ENCODE assay signal across 8 cellular contexts in the genomic region with DNA sequence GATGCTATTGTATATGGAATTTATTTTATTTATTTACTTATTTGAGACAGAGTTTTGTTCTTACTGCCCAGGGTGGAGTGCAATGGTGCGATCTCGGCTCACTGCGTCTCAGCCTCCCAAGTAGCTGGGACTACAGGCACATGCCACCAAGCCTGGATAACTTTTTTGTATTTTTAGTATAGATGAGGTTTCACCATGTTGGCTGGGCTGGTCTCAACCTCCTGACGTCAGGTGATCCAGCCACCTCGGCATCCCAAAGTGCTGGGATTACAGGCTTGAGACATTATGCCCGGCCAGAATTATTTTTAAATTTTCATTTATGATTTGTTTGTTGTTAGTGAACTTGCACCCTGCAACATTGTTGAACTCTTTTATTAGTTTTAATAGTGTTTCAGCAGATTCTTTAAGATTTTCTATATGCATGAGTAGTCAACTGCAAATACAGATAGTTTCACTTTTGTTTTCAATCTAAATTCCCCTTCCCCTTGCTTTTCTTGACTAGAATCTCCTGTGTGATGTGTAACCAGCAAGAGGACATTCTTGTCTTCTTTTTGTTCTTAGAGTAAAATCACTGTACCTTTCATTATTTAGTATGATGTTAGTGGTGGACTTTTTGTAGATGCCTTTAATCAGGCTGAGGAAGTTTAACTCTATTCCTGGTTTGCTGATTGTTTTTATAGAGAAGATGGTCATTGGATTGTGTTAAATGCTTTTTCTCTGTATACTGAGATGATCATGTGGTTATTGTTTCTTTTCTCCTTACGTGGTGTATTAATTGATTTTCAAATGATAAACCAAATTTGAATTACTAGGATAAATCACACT. TPM values are rescaled to one million over a fixed set of nuclear protein-coding genes. Genes with fewer than 3 reads are reported as not detected.
DNase-seq lines count a peak whose midpoint lies in the region; ATAC-seq and TF ChIP-seq lines count a peak whose summit lies in the region.

No MANE protein-coding gene starts in this region.

- CTCF ChIA-PET in activated B cell treated with CpG ODN at 0.5 μM for 24 hours (lab: Charles Lee) (no interaction called here), RWPE1 (lab: Yijun Ruan, JAX) (interaction anchor here (0.7 kb wide), 1 partner anchor 76 kb away, joined by 3 read pairs; no protein-coding TSS in a partner anchor)

- POLR2A ChIA-PET in activated B cell treated with CpG ODN at 0.5 μM for 24 hours (lab: Charles Lee): interaction anchor here (1.5 kb wide), 1 partner anchor 28 kb away, joined by 3 read pairs; the partner anchor contains the start of gene ZNF33A
- POLR2A ChIA-PET in RWPE1 (lab: Yijun Ruan, JAX; ENCODE audit: low non-redundant PET): no interaction called here

- intact Hi-C loops in activated B cell treated with CpG ODN at 0.5 μM for 24 hours (cut with micrococcal nuclease) (loop anchor here (1.0 to 5.0 kb wide), 5 partner anchors 14 to 181 kb away; partner anchors contain the start of genes ZNF248, ZNF25, ZNF33A and ZNF37A), upper lobe of right lung (cut with DNase I) (no loop called here)

- TF ChIP-seq CTCF in activated B cell treated with CpG ODN at 0.5 μM for 24 hours (IDR thresholded peaks at IDR 0.05) (no peak), upper lobe of right lung (IDR thresholded peaks at IDR 0.05) (no peak), WERI-Rb-1 (IDR thresholded peaks at IDR 0.05; ENCODE audit: low read depth, low read length) (no peak), RWPE1 (conservative IDR thresholded peaks at IDR 0.05; ENCODE audit: low read depth) (no peak)

- H3K36me3 ChIP-seq in upper lobe of right lung (peaks cover 36% of the 10 kb centered on the region), WERI-Rb-1 (peaks cover 12% of the 10 kb centered on the region)

- H3K36me3 Mint-ChIP-seq in stimulated activated naive CD8-positive, alpha-beta T cell treated with anti-CD3 and anti-CD28 coated beads, Interleukin-15, Interleukin-2, amounts not matched to agents 100 ng/mL and 50 ng/mL, for 24 hours (ENCODE audit: low read depth): peaks cover 78% of the 10 kb centered on the region
- peaks cover 74% of the 10 kb centered on the region for H3K36me3 Mint-ChIP-seq in activated B cell treated with CpG ODN at 0.5 μM for 24 hours (ENCODE audit: low read depth)

- peak overlapping the region; percentile 77 for H3K27ac Mint-ChIP-seq in stimulated activated naive CD8-positive, alpha-beta T cell treated with anti-CD3 and anti-CD28 coated beads, Interleukin-15, Interleukin-2, amounts not matched to agents 100 ng/mL and 50 ng/mL, for 24 hours
- peak overlapping the region; percentile 87 for H3K27ac Mint-ChIP-seq in activated B cell treated with CpG ODN at 0.5 μM for 24 hours

- H3K9me3 ChIP-seq in upper lobe of right lung: no peaks in the 10 kb centered on the region
- no peaks in the 10 kb centered on the region for H3K9me3 ChIP-seq in WERI-Rb-1 (ENCODE audit: severe bottlenecking)

- DNase-seq in stimulated activated naive CD8-positive, alpha-beta T cell treated with anti-CD3 and anti-CD28 coated beads, Interleukin-15, Interleukin-2, amounts not matched to agents 100 U/mL and 50 U/mL, for 24 hours: no peak
- no peak for DNase-seq in activated B cell treated with CpG ODN at 0.5 μM for 24 hours
- no peak for DNase-seq in upper lobe of right lung
- DNase-seq in WERI-Rb-1: no peak
- DNase-seq in NCI-H446 (lab: John Stamatoyannopoulos, UW): no peak
- DNase-seq in RWPE1 (ENCODE audit: low spot score): no peak

- H3K4me3 ChIP-seq in upper lobe of right lung: peak overlapping the region; percentile 1
- no peak overlapping the region for H3K4me3 ChIP-seq in WERI-Rb-1 (ENCODE audit: low read depth, low read length)

- peaks cover 4% of the 10 kb centered on the region for H3K9me3 Mint-ChIP-seq in stimulated activated naive CD8-positive, alpha-beta T cell treated with anti-CD3 and anti-CD28 coated beads, Interleukin-15, Interleukin-2, amounts not matched to agents 100 ng/mL and 50 ng/mL, for 24 hours
- H3K9me3 Mint-ChIP-seq in activated B cell treated with CpG ODN at 0.5 μM for 24 hours: peaks cover 7% of the 10 kb centered on the region

- H3K27ac ChIP-seq in upper lobe of right lung: no peak overlapping the region
- no peak overlapping the region for H3K27ac ChIP-seq in WERI-Rb-1
- H3K27ac ChIP-seq in RWPE1: no peak overlapping the region

- H3K27me3 ChIP-seq in upper lobe of right lung (no peaks in the 10 kb centered on the region), WERI-Rb-1 (ENCODE audit: insufficient read depth, low read depth, severe bottlenecking) (no peaks in the 10 kb centered on the region)

- H3K4me1 ChIP-seq in upper lobe of right lung: no peaks in the 10 kb centered on the region

- H3K27me3 Mint-ChIP-seq in stimulated activated naive CD8-positive, alpha-beta T cell treated with anti-CD3 and anti-CD28 coated beads, Interleukin-15, Interleukin-2, amounts not matched to agents 100 ng/mL and 50 ng/mL, for 24 hours: no peaks in the 10 kb centered on the region
- H3K27me3 Mint-ChIP-seq in activated B cell treated with CpG ODN at 0.5 μM for 24 hours: no peaks in the 10 kb centered on the region

- no peak for ATAC-seq in stimulated activated naive CD8-positive, alpha-beta T cell treated with anti-CD3 and anti-CD28 coated beads, Interleukin-15, Interleukin-2, amounts not matched to agents 100 U/mL and 50 U/mL, for 24 hours
- ATAC-seq in HG02981 (IDR thresholded peaks at IDR 0.05; ENCODE audit: unreplicated experiment): peak; percentile 95
- ATAC-seq in activated B cell treated with CpG ODN at 0.5 μM for 24 hours (ENCODE audit: low read depth): peak; percentile 81
- ATAC-seq in upper lobe of right lung: no peak

- peak overlapping the region; percentile 71 for H3K4me3 Mint-ChIP-seq in stimulated activated naive CD8-positive, alpha-beta T cell treated with anti-CD3 and anti-CD28 coated beads, Interleukin-15, Interleukin-2, amounts not matched to agents 100 ng/mL and 50 ng/mL, for 24 hours
- H3K4me3 Mint-ChIP-seq in activated B cell treated with CpG ODN at 0.5 μM for 24 hours: peak overlapping the region; percentile 74

- H3K4me1 Mint-ChIP-seq in stimulated activated naive CD8-positive, alpha-beta T cell treated with anti-CD3 and anti-CD28 coated beads, Interleukin-15, Interleukin-2, amounts not matched to agents 100 ng/mL and 50 ng/mL, for 24 hours (ENCODE audit: low read depth): peaks cover 25% of the 10 kb centered on the region
- peaks cover 36% of the 10 kb centered on the region for H3K4me1 Mint-ChIP-seq in activated B cell treated with CpG ODN at 0.5 μM for 24 hours

RNA-seq across cellular contexts. Expression of gene ZNF33A, which starts 27.8 kb away (rescaled TPM):
- 57.4 and 58.6 TPM in 2 replicates for total RNA-seq in activated B cell treated with CpG ODN at 0.5 μM for 24 hours
- 25.7 TPM for total RNA-seq in upper lobe of right lung

RNA-seq across cellular contexts. Expression of gene ZNF37A, which starts 55.8 kb away (rescaled TPM):
- total RNA-seq in activated B cell treated with CpG ODN at 0.5 μM for 24 hours (20.8 and 23.1 TPM in 2 replicates), upper lobe of right lung (16.6 TPM)

Comparison
In these comparisons a context has a peak if more than half of its experiments do, and no peak if none do; other contexts are left out.
1. ATAC-seq: peak in HG02981 (single experiment) and activated B cell treated with CpG ODN at 0.5 μM for 24 hours (single experiment); none in stimulated activated naive CD8-positive, alpha-beta T cell treated with anti-CD3 and anti-CD28 coated beads, Interleukin-15, Interleukin-2, amounts not matched to agents 100 U/mL and 50 U/mL, for 24 hours (single experiment) and upper lobe of right lung (single experiment).